ENCODE assay signal across 9 cellular contexts in genomic region chr4:167234388-167234881, GRCh38. TPM values are rescaled to one million over a fixed set of nuclear protein-coding genes. Genes with fewer than 3 reads are reported as not detected.
DNase-seq lines count a peak whose midpoint lies in the region; ATAC-seq and TF ChIP-seq lines count a peak whose summit lies in the region.
"Had no signal": no experiment of that assay in that cellular context is flagged by ENCODE, and none has a peak within 500 bp of the region (broad histone marks: within the 10 kb centered on the region; RNA-seq: fewer than 3 reads in every experiment).

SPOCK3 (minus strand) TSS chr4:167234494.

- H3K27ac Mint-ChIP-seq in CD8-positive, alpha-beta memory T cell = no peak within 1 kb of the TSS
- H3K27ac Mint-ChIP-seq: T-cell had no signal

- no peaks in the 10 kb centered on the region for H3K4me1 ChIP-seq in CD8-positive, alpha-beta memory T cell (ENCODE audit: insufficient read depth, low read length)

- no peak for TF ChIP-seq CTCF in choroid plexus epithelial cell (conservative IDR thresholded peaks at IDR 0.05; ENCODE audit: low read depth, low read length)

- H3K4me3 ChIP-seq in choroid plexus epithelial cell (ENCODE audit: low read depth, low read length) = peak within 1 kb of the TSS; percentile 54
- H3K4me3 ChIP-seq in CD8-positive, alpha-beta memory T cell (ENCODE audit: low read length) = no peak within 1 kb of the TSS

- peak within 1 kb of the TSS in 1 of 7 donors; percentile 9 for H3K4me3 Mint-ChIP-seq in CD8-positive, alpha-beta memory T cell

- H3K36me3 ChIP-seq in CD8-positive, alpha-beta memory T cell (ENCODE audit: insufficient read depth, low read length) = no peaks in the 10 kb centered on the region

- no peaks in the 10 kb centered on the region for H3K9me3 ChIP-seq in CD8-positive, alpha-beta memory T cell (ENCODE audit: low read length)

- H3K27me3 Mint-ChIP-seq in CD8-positive, alpha-beta memory T cell = peaks cover 0 to 16% of the 10 kb centered on the region in 2 donors

- peak; percentile 66 for DNase-seq in DMS153 (lab: John Stamatoyannopoulos, UW)
- peak; percentile 11 for DNase-seq in HCEC 1CT
- peak; percentile 38 for DNase-seq in NCI-H774 (lab: John Stamatoyannopoulos, UW)
- DNase-seq in choroid plexus epithelial cell (ENCODE audit: low read depth) = peak; percentile 37
- DNase-seq in stimulated activated naive CD8-positive, alpha-beta T cell treated with anti-CD3 and anti-CD28 coated beads, Interleukin-15, Interleukin-2, amounts not matched to agents 100 U/mL and 50 U/mL, for 24 hours = peak; percentile 4
- no peak for DNase-seq in CD8-positive, alpha-beta memory T cell

- POLR2A ChIA-PET in CD8-positive, alpha-beta memory T cell (lab: Charles Lee) = no interaction called here

- H3K27me3 ChIP-seq in layer of hippocampus (ENCODE audit: control insufficient read depth, insufficient read depth, low read length) = no peaks in the 10 kb centered on the region
- no peaks in the 10 kb centered on the region for H3K27me3 ChIP-seq in CD8-positive, alpha-beta memory T cell (ENCODE audit: insufficient read depth, low read length, poor library complexity, severe bottlenecking)

- peaks cover 0 to 10% (median 6%) of the 10 kb centered on the region in 5 donors for H3K9me3 Mint-ChIP-seq in CD8-positive, alpha-beta memory T cell

- H3K4me1 Mint-ChIP-seq in CD8-positive, alpha-beta memory T cell = no peaks in the 10 kb centered on the region

- CTCF ChIA-PET in CD8-positive, alpha-beta memory T cell (lab: Charles Lee) = no interaction called here

- no peaks in the 10 kb centered on the region for H3K36me3 Mint-ChIP-seq in CD8-positive, alpha-beta memory T cell
- H3K36me3 Mint-ChIP-seq: T-cell had no signal

- peak within 1 kb of the TSS; percentile 87 for H3K27ac ChIP-seq in layer of hippocampus (ENCODE audit: low read depth, low read length)
- no peak within 1 kb of the TSS for H3K27ac ChIP-seq in CD8-positive, alpha-beta memory T cell (ENCODE audit: low read depth, low read length)

- peak; percentile 48 for ATAC-seq in stimulated activated naive CD8-positive, alpha-beta T cell treated with anti-CD3 and anti-CD28 coated beads, Interleukin-15, Interleukin-2, amounts not matched to agents 100 U/mL and 50 U/mL, for 24 hours
- ATAC-seq in GM18870 (IDR thresholded peaks at IDR 0.05; ENCODE audit: unreplicated experiment) = no peak
- ATAC-seq: T-cell had no signal

RNA-seq across cellular contexts. Expression of gene SPOCK3, which starts in this region (rescaled TPM):
- total RNA-seq in CD8-positive, alpha-beta memory T cell = not detected
- not detected for polyA plus RNA-seq in CD8-positive, alpha-beta memory T cell
- total RNA-seq: T-cell had no signal

Comparison
In these comparisons a context has a peak if more than half of its experiments do, and no peak if none do; other contexts are left out.
1. DNase-seq: peak in DMS153 (single experiment), HCEC 1CT (single experiment), NCI-H774 (single experiment), choroid plexus epithelial cell (single experiment) and stimulated activated naive CD8-positive, alpha-beta T cell treated with anti-CD3 and anti-CD28 coated beads, Interleukin-15, Interleukin-2, amounts not matched to agents 100 U/mL and 50 U/mL, for 24 hours (single experiment); none in CD8-positive, alpha-beta memory T cell (0 of 5).